Comparison of ENCODE assay signal across 14 cellular contexts in the genomic region with DNA sequence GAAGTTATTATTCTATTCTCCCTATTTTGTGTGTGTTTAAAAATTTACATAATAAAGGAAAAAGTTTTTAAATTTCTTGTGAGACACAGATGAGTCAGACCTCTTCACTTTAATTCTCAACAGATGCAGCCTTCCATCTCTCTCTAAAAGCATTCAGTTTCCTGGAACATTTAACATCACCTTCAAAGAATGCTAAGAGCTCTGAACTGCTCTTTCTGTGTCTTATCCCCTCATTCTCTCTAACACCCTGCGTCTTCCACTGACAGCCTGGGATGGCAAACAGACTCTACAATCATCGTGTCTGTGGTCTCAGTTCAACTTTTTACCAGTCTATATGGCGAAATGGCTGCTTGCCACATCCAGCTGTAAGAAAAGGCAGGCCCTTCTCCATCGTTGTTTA.
DNase-seq lines count a peak whose midpoint lies in the region; ATAC-seq and TF ChIP-seq lines count a peak whose summit lies in the region.
"Had no signal": no experiment of that assay in that cellular context is flagged by ENCODE, and none has a peak within 500 bp of the region (broad histone marks: within the 10 kb centered on the region; RNA-seq: fewer than 3 reads in every experiment).

No MANE protein-coding gene starts in this region.

- peaks cover 13% of the 10 kb centered on the region for H3K4me1 ChIP-seq in A673 (ENCODE audit: insufficient read depth, low read length, poor library complexity, severe bottlenecking)
- H3K4me1 ChIP-seq in mesenchymal stem cell (ENCODE audit: control insufficient read depth, insufficient read depth, low read depth, low read length) = no peaks in the 10 kb centered on the region
- H3K4me1 ChIP-seq: Caco-2, spleen, upper lobe of left lung had no signal

- H3K79me1 ChIP-seq in mesenchymal stem cell (replicated peaks; ENCODE audit: low read length, poor library complexity, severe bottlenecking) = no peaks in the 10 kb centered on the region

- peak overlapping the region; percentile 48 for H3K27ac ChIP-seq in A673 (ENCODE audit: low read depth, low read length, poor library complexity, severe bottlenecking)
- no peak overlapping the region for H3K27ac ChIP-seq in mesenchymal stem cell (ENCODE audit: low read length, poor library complexity, severe bottlenecking)
- H3K27ac ChIP-seq: ovary, spleen, upper lobe of left lung had no signal

- no peak overlapping the region for H2BK15ac ChIP-seq in mesenchymal stem cell (ENCODE audit: low read depth, poor library complexity, severe bottlenecking)

- H3K14ac ChIP-seq in mesenchymal stem cell (ENCODE audit: low read length in 2 of 2) = no peak overlapping the region

- no peak for TF ChIP-seq CTCF in A673 (conservative IDR thresholded peaks at IDR 0.05; ENCODE audit: low read depth, low read length)
- TF ChIP-seq CTCF in HFF-Myc (IDR thresholded peaks at IDR 0.05; ENCODE audit: low read depth, low read length, missing control alignments) = no peak

- H3K9ac ChIP-seq in mesenchymal stem cell (ENCODE audit: low read length) = peak overlapping the region; percentile 77

- H3K4me2 ChIP-seq in mesenchymal stem cell (ENCODE audit: low read length, poor library complexity, severe bottlenecking) = no peak overlapping the region

- WGBS in mesenchymal stem cell = 26% methylated on average over 4 of the region's 4 CpGs

- intact Hi-C loops in A673 (cut with micrococcal nuclease; ENCODE audit: unreplicated experiment) = no loop called here

- POLR2A ChIA-PET in A673 (lab: Charles Lee; ENCODE audit: low non-redundant PET) = no interaction called here

- H3K27me3 ChIP-seq in A673 (replicated peaks; ENCODE audit: insufficient read depth, low read depth, low read length, poor library complexity) = no peaks in the 10 kb centered on the region
- H3K27me3 ChIP-seq in mesenchymal stem cell (ENCODE audit: control insufficient read depth in 1 of 2, insufficient read depth in 1 of 2, low read length in 2 of 2) = peaks cover 0 to 4% of the 10 kb centered on the region in 2 experiments
- H3K27me3 ChIP-seq: ovary, spleen, upper lobe of left lung had no signal

- H3K36me3 ChIP-seq in A673 (ENCODE audit: insufficient read depth, low read length, poor library complexity, severe bottlenecking) = no peaks in the 10 kb centered on the region
- H3K36me3 ChIP-seq in mesenchymal stem cell (ENCODE audit: control insufficient read depth in 1 of 2, insufficient read depth in 2 of 2, low read depth in 1 of 2, low read length in 2 of 2) = no peaks in the 10 kb centered on the region
- H3K36me3 ChIP-seq: ovary, spleen, upper lobe of left lung had no signal

- no TSS peak for BruUV-seq in A673 (replicated peaks; lab: Mats Ljungman, UMichigan)

- H3K9me3 ChIP-seq in A673 (ENCODE audit: low read depth, low read length, poor library complexity, severe bottlenecking) (no peaks in the 10 kb centered on the region), mesenchymal stem cell (ENCODE audit: control insufficient read depth, low read length) (no peaks in the 10 kb centered on the region)
- H3K9me3 ChIP-seq: Caco-2, ovary, spleen, upper lobe of left lung had no signal

- no peak overlapping the region for H2AK5ac ChIP-seq in mesenchymal stem cell (ENCODE audit: low read length, severe bottlenecking)

- CTCF ChIA-PET in A673 (lab: Charles Lee) = no interaction called here

- H2AFZ ChIP-seq in mesenchymal stem cell (ENCODE audit: low read depth, low read length) = no peak overlapping the region

- ATAC-seq in GM21786 (IDR thresholded peaks at IDR 0.05; ENCODE audit: unreplicated experiment) (no peak), HG02973 (IDR thresholded peaks at IDR 0.05; ENCODE audit: unreplicated experiment) (no peak)
- ATAC-seq: stimulated activated naive B cell treated with anti-CD40 and anti-IgM and Interleukin-4, amounts not matched to agents 10 μg/mL and 1 μg/mL and 100 μg/mL, for 72 hours had no signal

- no peak overlapping the region for H2BK12ac ChIP-seq in mesenchymal stem cell (ENCODE audit: low read length in 2 of 2)

- no peak overlapping the region for H3K18ac ChIP-seq in mesenchymal stem cell (ENCODE audit: low read depth in 1 of 2, low read length in 2 of 2)

- no peak overlapping the region for H3K4ac ChIP-seq in mesenchymal stem cell (ENCODE audit: low read depth in 1 of 2, low read length in 2 of 2)

- H2BK120ac ChIP-seq in mesenchymal stem cell (ENCODE audit: low read depth, low read length) = no peak overlapping the region

- H3K4me3 ChIP-seq in A673 (ENCODE audit: low read depth, low read length, poor library complexity, severe bottlenecking) (no peak overlapping the region), HFF-Myc (replicated peaks; ENCODE audit: low read depth, low read length) (no peak overlapping the region), mesenchymal stem cell (ENCODE audit: insufficient read depth in 1 of 2, low read depth in 1 of 2, low read length in 2 of 2) (peak overlapping the region in 1 of 2 experiments; percentile 43)
- H3K4me3 ChIP-seq: ovary, spleen, upper lobe of left lung had no signal

- no peak overlapping the region for H4K8ac ChIP-seq in mesenchymal stem cell (ENCODE audit: low read length)

- no peak overlapping the region for H3K23ac ChIP-seq in mesenchymal stem cell (ENCODE audit: low read length in 2 of 2)

- no peak overlapping the region for H4K91ac ChIP-seq in mesenchymal stem cell (ENCODE audit: low read length)

- no peak overlapping the region for H2BK5ac ChIP-seq in mesenchymal stem cell (ENCODE audit: low read depth, low read length, poor library complexity, severe bottlenecking)

- peak; percentile 96 for DNase-seq in A673 (ENCODE audit: low spot score)
- DNase-seq in HFF-Myc (ENCODE audit: extremely low read depth, low read depth) = peak; percentile 68
- peak; percentile 80 for DNase-seq in dedifferentiated amniotic fluid mesenchymal stem cell (ENCODE audit: extremely low spot score)
- peak; percentile 69 for DNase-seq in mesenchymal stem cell
- no peak for DNase-seq in mucosa of gallbladder (ENCODE audit: low spot score)
- no peak for DNase-seq in SW480 (ENCODE audit: low spot score)
- DNase-seq: Caco-2; NCI-H510A; ovary; spleen; stimulated activated naive B cell treated with anti-CD40 and anti-IgM and Interleukin-4, amounts not matched to agents 10 μg/mL and 1 μg/mL and 100 μg/mL, for 72 hours; upper lobe of left lung had no signal

Comparison
In these comparisons a context has a peak if more than half of its experiments do, and no peak if none do; other contexts are left out.
1. DNase-seq: peak in A673 (single experiment), HFF-Myc (single experiment), dedifferentiated amniotic fluid mesenchymal stem cell (single experiment) and mesenchymal stem cell (single experiment); none in mucosa of gallbladder (single experiment) and SW480 (single experiment).